ENCODE assay signal across 9 cellular contexts in the genomic region with DNA sequence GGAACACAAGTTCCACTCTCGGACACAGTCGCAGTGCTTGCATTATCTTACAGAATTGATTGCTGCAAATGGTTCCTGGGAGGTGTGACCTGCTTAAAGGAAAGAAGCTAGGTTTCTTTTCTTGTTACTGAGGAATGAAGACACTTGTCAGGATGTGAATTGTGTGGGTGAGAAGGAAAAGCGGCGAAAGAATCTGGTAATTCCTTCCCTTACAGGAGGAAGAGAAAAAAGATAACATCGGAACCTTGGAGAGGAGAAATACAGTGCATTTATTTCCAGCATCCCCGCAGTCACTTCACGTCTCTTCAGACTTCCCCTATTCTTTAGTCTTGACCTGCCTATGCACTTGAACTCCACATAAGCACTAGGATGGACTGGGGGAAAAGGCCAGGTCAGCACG. TPM values are rescaled to one million over a fixed set of nuclear protein-coding genes. Genes with fewer than 3 reads are reported as not detected.
DNase-seq lines count a peak whose midpoint lies in the region; ATAC-seq, FAIRE-seq and TF ChIP-seq lines count a peak whose summit lies in the region.
"Had no signal": no experiment of that assay in that cellular context is flagged by ENCODE, and none has a peak within 500 bp of the region (broad histone marks: within the 10 kb centered on the region; RNA-seq: fewer than 3 reads in every experiment).

No MANE protein-coding gene starts in this region.

- peaks cover 2% of the 10 kb centered on the region for H3K36me3 Mint-ChIP-seq in activated CD4-positive, alpha-beta T cell treated with anti-CD3 and anti-CD28 coated beads, Interleukin-2, amount 10 ng/mL, durations not matched to agents 24 days and 14 days (ENCODE audit: low read depth)
- no peaks in the 10 kb centered on the region for H3K36me3 Mint-ChIP-seq in activated naive CD8-positive, alpha-beta T cell

- H3K27ac Mint-ChIP-seq in activated CD4-positive, alpha-beta T cell treated with anti-CD3 and anti-CD28 coated beads, Interleukin-2, amount 10 ng/mL, durations not matched to agents 24 days and 14 days = no peak overlapping the region
- H3K27ac Mint-ChIP-seq in activated naive CD8-positive, alpha-beta T cell = no peak overlapping the region

- 19 to 33% (median 23%) methylated on average over 8 of the region's 8 CpGs for WGBS in adrenal gland, 4 donors

- H3K27ac ChIP-seq in kidney (ENCODE audit: low read depth in 2 of 2, low read length in 2 of 2) (peak overlapping the region in 1 of 2 donors; percentile 91), stomach smooth muscle (ENCODE audit: low read length) (no peak overlapping the region), adrenal gland (no peak overlapping the region)

- H3K9me3 Mint-ChIP-seq in activated CD4-positive, alpha-beta T cell treated with anti-CD3 and anti-CD28 coated beads, Interleukin-2, amount 10 ng/mL, durations not matched to agents 24 days and 14 days = no peaks in the 10 kb centered on the region
- no peaks in the 10 kb centered on the region for H3K9me3 Mint-ChIP-seq in activated naive CD8-positive, alpha-beta T cell (ENCODE audit: low read depth)

- intact Hi-C loops in activated CD4-positive, alpha-beta T cell treated with anti-CD3 and anti-CD28 coated beads, Interleukin-2, amount 10 ng/mL, durations not matched to agents 24 days and 14 days (cut with micrococcal nuclease) = no loop called here
- intact Hi-C loops in kidney (cut with DNase I) (no loop called here), adrenal gland (cut with DNase I) (no loop called here)

- FAIRE-seq in kidney (lab: Jason Lieb, UNC) = no peak

- TF ChIP-seq POLR2A in adrenal gland (IDR thresholded peaks at IDR 0.05) = no peak

- H3K4me3 ChIP-seq in kidney (ENCODE audit: low read length in 2 of 2) (peak overlapping the region; percentile 66 to 74), stomach smooth muscle (ENCODE audit: low read length in 2 of 2) (peak overlapping the region; percentile 68 to 78), adrenal gland (peak overlapping the region in 1 of 4 donors; percentile 55)

- H3K9me3 ChIP-seq in kidney (ENCODE audit: control insufficient read depth in 1 of 2, low read length in 2 of 2) (no peaks in the 10 kb centered on the region), stomach smooth muscle (ENCODE audit: control insufficient read depth in 2 of 2, low read length in 2 of 2) (no peaks in the 10 kb centered on the region), adrenal gland (replicated peaks in 1 of 3) (no peaks in the 10 kb centered on the region)

- DNase-seq in activated CD4-positive, alpha-beta T cell treated with anti-CD3 and anti-CD28 coated beads, Interleukin-2, amount 10 ng/mL, durations not matched to agents 24 days and 14 days = no peak
- DNase-seq in activated CD4-positive, alpha-beta T cell treated with anti-CD3 and anti-CD28 coated beads for 1 hour = no peak
- no peak for DNase-seq in kidney
- no peak for DNase-seq in 8988T
- no peak for DNase-seq in adrenal gland

- peaks cover 45% of the 10 kb centered on the region for H3K27me3 Mint-ChIP-seq in activated CD4-positive, alpha-beta T cell treated with anti-CD3 and anti-CD28 coated beads, Interleukin-2, amount 10 ng/mL, durations not matched to agents 24 days and 14 days
- H3K27me3 Mint-ChIP-seq in activated naive CD8-positive, alpha-beta T cell = peaks cover 42% of the 10 kb centered on the region

- ATAC-seq in GM21367 (IDR thresholded peaks at IDR 0.05; ENCODE audit: unreplicated experiment) = no peak

- TF ChIP-seq CTCF in kidney (IDR thresholded peaks at IDR 0.05; ENCODE audit: borderline replicate concordance, extremely low read depth, insufficient read depth) = no peak
- TF ChIP-seq CTCF in adrenal gland (IDR thresholded peaks at IDR 0.05) = no peak

- peak overlapping the region in 1 of 2 donors; percentile 28 for H3K9ac ChIP-seq in kidney (ENCODE audit: low read length in 2 of 2)
- H3K9ac ChIP-seq in stomach smooth muscle (ENCODE audit: low read length in 2 of 2) = no peak overlapping the region

- peak overlapping the region; percentile 88 for H3K4me3 Mint-ChIP-seq in activated CD4-positive, alpha-beta T cell treated with anti-CD3 and anti-CD28 coated beads, Interleukin-2, amount 10 ng/mL, durations not matched to agents 24 days and 14 days
- H3K4me3 Mint-ChIP-seq in activated naive CD8-positive, alpha-beta T cell = peak overlapping the region; percentile 79

- no peaks in the 10 kb centered on the region for H3K4me1 ChIP-seq in kidney (ENCODE audit: control insufficient read depth in 1 of 2, insufficient read depth in 1 of 2, low read depth in 1 of 2, low read length in 2 of 2)
- H3K4me1 ChIP-seq in stomach smooth muscle (ENCODE audit: control insufficient read depth, insufficient read depth, low read length) = no peaks in the 10 kb centered on the region
- H3K4me1 ChIP-seq in adrenal gland (replicated peaks in 1 of 2) = peaks cover 0 to 6% of the 10 kb centered on the region in 2 donors

- H3K27me3 ChIP-seq in stomach smooth muscle (ENCODE audit: control insufficient read depth in 1 of 2, insufficient read depth in 2 of 2, low read length in 2 of 2) (no peaks in the 10 kb centered on the region), adrenal gland (no peaks in the 10 kb centered on the region)

- peaks cover 9% of the 10 kb centered on the region for H3K4me1 Mint-ChIP-seq in activated CD4-positive, alpha-beta T cell treated with anti-CD3 and anti-CD28 coated beads, Interleukin-2, amount 10 ng/mL, durations not matched to agents 24 days and 14 days
- peaks cover 20% of the 10 kb centered on the region for H3K4me1 Mint-ChIP-seq in activated naive CD8-positive, alpha-beta T cell (ENCODE audit: low read depth)

- H3K36me3 ChIP-seq in kidney (ENCODE audit: control insufficient read depth in 1 of 2, insufficient read depth in 2 of 2, low read length in 2 of 2) (no peaks in the 10 kb centered on the region), stomach smooth muscle (ENCODE audit: control insufficient read depth in 2 of 2, insufficient read depth in 2 of 2, low read length in 2 of 2) (no peaks in the 10 kb centered on the region), adrenal gland (replicated peaks in 1 of 2) (no peaks in the 10 kb centered on the region)

RNA-seq across cellular contexts. Expression of a gene that starts 0.4 kb away (rescaled TPM):
- not detected in 2 replicates for total RNA-seq in activated CD4-positive, alpha-beta T cell treated with anti-CD3 and anti-CD28 coated beads, Interleukin-2, amount 10 ng/mL, durations not matched to agents 24 days and 14 days
- total RNA-seq in kidney (26.8 TPM), adrenal gland (10 to 100 TPM in 1 of 8 donors, 1 to 10 TPM in 3, under 1 TPM in 3, not detected in 1; 0.14 to 11.7 (median 2.3) TPM)
- polyA plus RNA-seq in kidney (ENCODE audit: insufficient read depth, low read depth, low replicate concordance) (4.2 TPM), adrenal gland (1 to 10 TPM in 2 of 3 donors, under 1 TPM in 1; 0.24 to 3.6 (median 2.3) TPM)
- polyA plus RNA-seq: BJ had no signal
